Comparison of ENCODE assay signal across 8 cellular contexts in genomic region chr9:33167084-33167948, GRCh38. TPM values are rescaled to one million over a fixed set of nuclear protein-coding genes. Genes with fewer than 3 reads are reported as not detected.
DNase-seq lines count a peak whose midpoint lies in the region; ATAC-seq and TF ChIP-seq lines count a peak whose summit lies in the region.

TSS of gene B4GALT1 (minus strand) at chr9:33167336. CDS start at chr9:33167169, 167 bp downstream.

- 2% methylated on average over 37 to 72 of the region's 101 CpGs for WGBS in tibial nerve, 2 donors

- H3K36me3 Mint-ChIP-seq in T-cell, result no peaks in the 10 kb centered on the region

- H3K27me3 ChIP-seq in adipocyte (replicated peaks; ENCODE audit: control insufficient read depth, insufficient read depth, low read length) (no peaks in the 10 kb centered on the region), cardiac muscle cell (no peaks in the 10 kb centered on the region), tibial nerve (no peaks in the 10 kb centered on the region)

- no peak for TF ChIP-seq CTCF in GM12875 (IDR thresholded peaks at IDR 0.05; ENCODE audit: borderline replicate concordance, insufficient read depth, low read depth, low read length)
- peak; percentile 1 for TF ChIP-seq CTCF in cardiac muscle cell (IDR thresholded peaks at IDR 0.05; ENCODE audit: low read depth, low read length)
- peak in 1 of 5 experiments; percentile 20 for TF ChIP-seq CTCF in tibial nerve (IDR thresholded peaks at IDR 0.05)

- DNase-seq in NCI-H1436 (lab: John Stamatoyannopoulos, UW) (peak; percentile 85), T-cell (peak; percentile 88 to 98 (median 95)), adipocyte (ENCODE audit: low read depth) (peak; percentile 98), cardiac muscle cell (ENCODE audit: low read depth in 1 of 2, low spot score in 1 of 2) (peak; percentile 94 to 98), pons (ENCODE audit: low spot score) (peak; percentile 65), tibial nerve (ENCODE audit: low spot score in 2 of 2) (peak; percentile 90 to 92)

- H3K4me1 ChIP-seq in adipocyte (ENCODE audit: control insufficient read depth, insufficient read depth, low read length) (peaks cover 43% of the 10 kb centered on the region), cardiac muscle cell (ENCODE audit: low read depth) (peaks cover 46% of the 10 kb centered on the region), tibial nerve (peaks cover 2 to 44% (median 35%) of the 10 kb centered on the region in 4 donors)

- H3K27me3 Mint-ChIP-seq in T-cell, result no peaks in the 10 kb centered on the region

- peak within 1 kb of the TSS; percentile 88 for H3K27ac ChIP-seq in cardiac muscle cell
- peak within 1 kb of the TSS; percentile 92 to 98 (median 97) for H3K27ac ChIP-seq in tibial nerve

- TF ChIP-seq POLR2A in tibial nerve (IDR thresholded peaks at IDR 0.05), result peak; percentile 55 to 69

- H3K36me3 ChIP-seq in adipocyte (ENCODE audit: control insufficient read depth, insufficient read depth, low read length, severe bottlenecking) (no peaks in the 10 kb centered on the region), cardiac muscle cell (no peaks in the 10 kb centered on the region), tibial nerve (no peaks in the 10 kb centered on the region)

- H3K4me3 ChIP-seq in GM12875 (ENCODE audit: low read depth, low read length) (peak within 1 kb of the TSS; percentile 83), adipocyte (ENCODE audit: low read length) (peak within 1 kb of the TSS; percentile 89), cardiac muscle cell (peak within 1 kb of the TSS; percentile 64), tibial nerve (peak within 1 kb of the TSS; percentile 79 to 99 (median 92))

- peak in 1 of 2 donors; percentile 86 for TF ChIP-seq EP300 in tibial nerve (IDR thresholded peaks at IDR 0.05)

- POLR2A ChIA-PET in T-cell (lab: Charles Lee), result interaction anchor here (0.6 to 1.4 kb wide), 5 partner anchors 12 to 26 kb away, joined by 5 to 15 read pairs (median 7); no protein-coding TSS in a partner anchor

- H3K9me3 ChIP-seq in adipocyte (ENCODE audit: control insufficient read depth, low read length) (no peaks in the 10 kb centered on the region), cardiac muscle cell (ENCODE audit: low read depth) (no peaks in the 10 kb centered on the region), tibial nerve (no peaks in the 10 kb centered on the region)

- peak within 1 kb of the TSS; percentile 99 for H3K27ac Mint-ChIP-seq in T-cell

- peak; percentile 65 for ATAC-seq in HG02759 (IDR thresholded peaks at IDR 0.05; ENCODE audit: unreplicated experiment)
- ATAC-seq in T-cell (replicated peaks in 1 of 4), result peak; percentile 85 to 91 (median 86)

- no peaks in the 10 kb centered on the region for H3K9me3 Mint-ChIP-seq in T-cell

- H3K4me3 Mint-ChIP-seq in T-cell, result peak within 1 kb of the TSS; percentile 86 to 97 (median 96)

- CTCF ChIA-PET in T-cell (lab: Charles Lee), result interaction anchor here (0.6 to 2.8 kb wide), 6 partner anchors 8 to 145 kb away, joined by 3 to 8 read pairs (median 4); no protein-coding TSS in a partner anchor

- H3K4me1 Mint-ChIP-seq in T-cell, result peaks cover 61 to 63% (median 61%) of the 10 kb centered on the region in 3 donors

- peak within 1 kb of the TSS; percentile 94 for H3K9ac ChIP-seq in adipocyte (ENCODE audit: low read length)

RNA-seq across cellular contexts. Expression of gene B4GALT1, which starts in this region (rescaled TPM):
- total RNA-seq in T-cell (10 to 100 TPM; 33.2 to 85.3 (median 44.1) TPM), cardiac muscle cell (24.8 and 33.6 TPM in 2 replicates), tibial nerve (10 to 100 TPM; 51.6 to 74.4 (median 65.3) TPM)
- 22.1 and 30.0 TPM in 2 replicates for polyA plus RNA-seq in cardiac muscle cell

Comparison
In these comparisons a context has a peak if more than half of its experiments do, and no peak if none do; other contexts are left out.
1. Peak in every context shown above with its lines: DNase-seq, ATAC-seq, H3K4me3 ChIP-seq and H3K27ac ChIP-seq.